ENCODE assay signal across 11 cellular contexts in the genomic region with DNA sequence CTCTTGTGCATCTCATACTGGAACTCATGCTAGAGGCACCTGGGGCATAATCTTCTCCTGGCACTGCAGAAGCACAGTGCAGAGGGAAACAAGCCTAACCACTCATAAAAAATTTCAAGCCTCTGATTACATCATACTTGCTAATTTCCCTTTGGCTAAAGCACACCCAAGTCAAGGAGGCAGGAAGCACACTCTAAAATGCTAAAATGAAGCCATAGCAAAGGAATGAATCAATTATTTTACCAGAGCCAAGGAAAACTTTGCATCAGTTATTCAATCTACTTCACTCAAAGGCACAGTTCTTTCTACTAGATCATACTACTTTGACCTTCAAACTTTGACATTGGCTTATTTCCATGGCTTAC.
DNase-seq lines count a peak whose midpoint lies in the region; ATAC-seq and TF ChIP-seq lines count a peak whose summit lies in the region.
"Had no signal": no experiment of that assay in that cellular context is flagged by ENCODE, and none has a peak within 500 bp of the region (broad histone marks: within the 10 kb centered on the region; RNA-seq: fewer than 3 reads in every experiment).

No MANE protein-coding gene starts in this region.

- TF ChIP-seq CTCF in heart left ventricle (IDR thresholded peaks at IDR 0.05), result no peak
- no peak for TF ChIP-seq CTCF in right atrium auricular region (IDR thresholded peaks at IDR 0.05)

- peaks cover 12 to 27% (median 22%) of the 10 kb centered on the region in 5 donors for H3K9me3 Mint-ChIP-seq in CD8-positive, alpha-beta memory T cell

- H3K27ac ChIP-seq in heart left ventricle (no peak overlapping the region), right atrium auricular region (no peak overlapping the region), right cardiac atrium (ENCODE audit: low read length) (no peak overlapping the region), aorta (ENCODE audit: low read depth in 1 of 2, low read length in 2 of 2) (no peak overlapping the region)
- H3K27ac ChIP-seq in CD8-positive, alpha-beta memory T cell (ENCODE audit: low read depth, low read length), result no peak overlapping the region
- H3K27ac ChIP-seq: parathyroid adenoma had no signal

- H3K27ac Mint-ChIP-seq in CD8-positive, alpha-beta memory T cell, result no peak overlapping the region
- H3K27ac Mint-ChIP-seq: CD4-positive, alpha-beta T cell had no signal

- intact Hi-C loops in heart left ventricle (cut with DNase I), result no loop called here
- intact Hi-C loops in right cardiac atrium (cut with DNase I), result no loop called here
- intact Hi-C loops in aorta (cut with DNase I), result loop anchor here in 1 of 2 donors (5.0 kb wide), 1 partner anchor 80 kb away; a partner anchor contains a TSS

- POLR2A ChIA-PET in CD8-positive, alpha-beta memory T cell (lab: Charles Lee), result no interaction called here

- no peak overlapping the region for H3K4me3 Mint-ChIP-seq in CD8-positive, alpha-beta memory T cell
- H3K4me3 Mint-ChIP-seq: CD4-positive, alpha-beta T cell had no signal

- peaks cover 0 to 13% (median 5%) of the 10 kb centered on the region in 12 donors for H3K4me1 ChIP-seq in heart left ventricle
- peaks cover 0 to 5% of the 10 kb centered on the region in 2 donors for H3K4me1 ChIP-seq in right atrium auricular region
- peaks cover 2% of the 10 kb centered on the region for H3K4me1 ChIP-seq in right cardiac atrium (ENCODE audit: control insufficient read depth, insufficient read depth, low read length)
- no peaks in the 10 kb centered on the region for H3K4me1 ChIP-seq in aorta (ENCODE audit: control insufficient read depth in 1 of 2, insufficient read depth in 2 of 2, low read length in 2 of 2)
- no peaks in the 10 kb centered on the region for H3K4me1 ChIP-seq in CD8-positive, alpha-beta memory T cell (ENCODE audit: insufficient read depth, low read length)
- H3K4me1 ChIP-seq: parathyroid adenoma had no signal

- CTCF ChIA-PET in CD8-positive, alpha-beta memory T cell (lab: Charles Lee), result interaction anchor here (0.5 kb wide), 1 partner anchor 1159 kb away, joined by 3 read pairs; no protein-coding TSS in a partner anchor

- H3K9me3 ChIP-seq in heart left ventricle (peaks cover 0 to 13% (median 7%) of the 10 kb centered on the region in 12 donors), right atrium auricular region (peaks cover 0 to 10% of the 10 kb centered on the region in 2 donors), right cardiac atrium (ENCODE audit: control insufficient read depth, low read length) (no peaks in the 10 kb centered on the region), aorta (ENCODE audit: control insufficient read depth, low read length) (no peaks in the 10 kb centered on the region)
- H3K9me3 ChIP-seq in CD8-positive, alpha-beta memory T cell (ENCODE audit: low read length), result no peaks in the 10 kb centered on the region

- H3K4me3 ChIP-seq in heart left ventricle (no peak overlapping the region), right atrium auricular region (no peak overlapping the region), right cardiac atrium (ENCODE audit: low read length) (no peak overlapping the region), aorta (ENCODE audit: low read length in 2 of 2) (no peak overlapping the region)
- H3K4me3 ChIP-seq in CD8-positive, alpha-beta memory T cell (ENCODE audit: low read length), result no peak overlapping the region

- H3K4me1 Mint-ChIP-seq in CD8-positive, alpha-beta memory T cell, result no peaks in the 10 kb centered on the region

- peaks cover 0 to 18% (median 0%) of the 10 kb centered on the region in 3 donors for H3K36me3 Mint-ChIP-seq in CD8-positive, alpha-beta memory T cell

- H3K27me3 Mint-ChIP-seq in CD8-positive, alpha-beta memory T cell, result no peaks in the 10 kb centered on the region
- H3K27me3 Mint-ChIP-seq: CD4-positive, alpha-beta T cell had no signal

- DNase-seq in heart left ventricle (no peak), right atrium auricular region (ENCODE audit: low spot score) (no peak), right cardiac atrium (no peak), aorta (no peak)
- no peak for DNase-seq in CD8-positive, alpha-beta memory T cell
- DNase-seq in activated effector memory CD4-positive, alpha-beta T cell treated with Interleukin-2 at 50 U/mL for 16 hours, result no peak
- DNase-seq: CD4-positive, alpha-beta T cell; stimulated activated naive CD8-positive, alpha-beta T cell treated with anti-CD3 and anti-CD28 coated beads, Interleukin-15, Interleukin-2, amounts not matched to agents 100 U/mL and 50 U/mL, for 24 hours had no signal

- H3K27me3 ChIP-seq in heart left ventricle, result no peaks in the 10 kb centered on the region
- H3K27me3 ChIP-seq in right atrium auricular region, result no peaks in the 10 kb centered on the region
- no peaks in the 10 kb centered on the region for H3K27me3 ChIP-seq in right cardiac atrium (ENCODE audit: control insufficient read depth, insufficient read depth)
- no peaks in the 10 kb centered on the region for H3K27me3 ChIP-seq in aorta (ENCODE audit: control insufficient read depth in 1 of 2, insufficient read depth in 2 of 2, low read length in 1 of 2)
- no peaks in the 10 kb centered on the region for H3K27me3 ChIP-seq in CD8-positive, alpha-beta memory T cell (ENCODE audit: insufficient read depth, low read length, poor library complexity, severe bottlenecking)

- TF ChIP-seq POLR2A in heart left ventricle (IDR thresholded peaks at IDR 0.05), result no peak

- ATAC-seq in heart left ventricle, result peak; percentile 26 to 77 (median 58)
- peak; percentile 85 for ATAC-seq in SK-N-SH treated with all-trans-retinoic acid at 6 μM for 48 hours
- peak; percentile 70 to 82 for ATAC-seq in right cardiac atrium
- peak; percentile 74 for ATAC-seq in aorta (ENCODE audit: low FRiP score)
- no peak for ATAC-seq in GM21360 (IDR thresholded peaks at IDR 0.05; ENCODE audit: unreplicated experiment)
- ATAC-seq: stimulated activated naive CD8-positive, alpha-beta T cell treated with anti-CD3 and anti-CD28 coated beads, Interleukin-15, Interleukin-2, amounts not matched to agents 100 U/mL and 50 U/mL, for 24 hours had no signal

- H3K36me3 ChIP-seq in heart left ventricle (no peaks in the 10 kb centered on the region), right atrium auricular region (no peaks in the 10 kb centered on the region), aorta (ENCODE audit: control insufficient read depth in 1 of 2, insufficient read depth in 2 of 2, low read length in 1 of 2) (no peaks in the 10 kb centered on the region)
- H3K36me3 ChIP-seq in CD8-positive, alpha-beta memory T cell (ENCODE audit: insufficient read depth, low read length), result no peaks in the 10 kb centered on the region

TF ChIP-seq in SK-N-SH treated with all-trans-retinoic acid at 6 μM for 48 hours, 23 proteins besides CTCF, POLR2A, EP300 and RAD21:
- TF ChIP-seq ISL1 (CRISPR knock-in tag; IDR thresholded peaks at IDR 0.05) (peak; percentile 9; the same call in 1 of the 2 replicates), PPARA (CRISPR knock-in tag; IDR thresholded peaks at IDR 0.05; ENCODE audit: borderline replicate concordance) (no peak)
